In genomic region chr7:15015545-15016314, GRCh38 we compare ENCODE assay signal across 8 cellular contexts.
DNase-seq lines count a peak whose midpoint lies in the region; ATAC-seq and TF ChIP-seq lines count a peak whose summit lies in the region.

No MANE protein-coding gene starts in this region.

- no peaks in the 10 kb centered on the region for H3K27me3 ChIP-seq in neural cell (ENCODE audit: insufficient read depth, low read depth, low read length)

- H3K4me2 ChIP-seq in neural cell (ENCODE audit: low read length), result peak overlapping the region; percentile 2

- CTCF ChIA-PET in activated CD4-positive, alpha-beta memory T cell treated with anti-CD3 and anti-CD28 coated beads, Interleukin-2, amount 10 ng/mL, durations not matched to agents 7 days and 5 days (lab: Charles Lee), result interaction anchor here (0.7 to 1.6 kb wide), 6 partner anchors 8 to 316 kb away, joined by 3 to 6 read pairs (median 4); no protein-coding TSS in a partner anchor

- no peaks in the 10 kb centered on the region for H3F3A ChIP-seq in neural cell (ENCODE audit: insufficient read depth, low read length, poor library complexity, severe bottlenecking)

- H3K4me1 Mint-ChIP-seq in activated CD4-positive, alpha-beta memory T cell treated with anti-CD3 and anti-CD28 coated beads, Interleukin-2, amount 10 ng/mL, durations not matched to agents 7 days and 5 days, result no peaks in the 10 kb centered on the region

- no peaks in the 10 kb centered on the region for H3K79me2 ChIP-seq in neural cell (replicated peaks; ENCODE audit: insufficient read depth, low read length)

- DNase-seq in Ammon's horn (ENCODE audit: low spot score), result peak; percentile 72
- peak; percentile 89 for DNase-seq in NCI-H1417 treated with DMSO at 0.1 percent for 48 hours (lab: John Stamatoyannopoulos, UW)
- peak; percentile 46 for DNase-seq in SKM-1 (lab: John Stamatoyannopoulos, UW; ENCODE audit: unreplicated experiment)
- DNase-seq in fibroblast of gingiva (ENCODE audit: low read depth), result peak; percentile 43
- DNase-seq in activated CD4-positive, alpha-beta memory T cell treated with anti-CD3 and anti-CD28 coated beads, Interleukin-2, amount 10 ng/mL, durations not matched to agents 7 days and 5 days, result no peak

- POLR2A ChIA-PET in activated CD4-positive, alpha-beta memory T cell treated with anti-CD3 and anti-CD28 coated beads, Interleukin-2, amount 10 ng/mL, durations not matched to agents 7 days and 5 days (lab: Charles Lee), result no interaction called here

- no peaks in the 10 kb centered on the region for H3K36me3 Mint-ChIP-seq in activated CD4-positive, alpha-beta memory T cell treated with anti-CD3 and anti-CD28 coated beads, Interleukin-2, amount 10 ng/mL, durations not matched to agents 7 days and 5 days (ENCODE audit: low read depth)

- H3K9ac ChIP-seq in neural cell (ENCODE audit: low read length), result no peak overlapping the region

- no peaks in the 10 kb centered on the region for H3K27me3 Mint-ChIP-seq in activated CD4-positive, alpha-beta memory T cell treated with anti-CD3 and anti-CD28 coated beads, Interleukin-2, amount 10 ng/mL, durations not matched to agents 7 days and 5 days

- H3K9me3 ChIP-seq in neural cell (ENCODE audit: low read length), result no peaks in the 10 kb centered on the region

- TF ChIP-seq CTCF in neural cell (IDR thresholded peaks at IDR 0.05; ENCODE audit: poor library complexity, severe bottlenecking), result peak; percentile 86

- peak; percentile 91 for ATAC-seq in GM18858 (IDR thresholded peaks at IDR 0.05; ENCODE audit: unreplicated experiment)
- ATAC-seq in HG02981 (IDR thresholded peaks at IDR 0.05; ENCODE audit: unreplicated experiment), result peak; percentile 97

- no peak overlapping the region for H3K27ac Mint-ChIP-seq in activated CD4-positive, alpha-beta memory T cell treated with anti-CD3 and anti-CD28 coated beads, Interleukin-2, amount 10 ng/mL, durations not matched to agents 7 days and 5 days

- H4K20me1 ChIP-seq in neural cell (ENCODE audit: insufficient read depth), result no peaks in the 10 kb centered on the region

- no peaks in the 10 kb centered on the region for H3K36me3 ChIP-seq in neural cell (ENCODE audit: insufficient read depth, low read length)

- peak overlapping the region; percentile 45 for H3K4me3 ChIP-seq in neural cell (ENCODE audit: low read length)

- H3K9me2 ChIP-seq in neural cell (ENCODE audit: insufficient read depth, low read length), result no peaks in the 10 kb centered on the region

- no peak overlapping the region for H3K27ac ChIP-seq in neural cell (ENCODE audit: low read length)

- no peaks in the 10 kb centered on the region for H3K9me3 Mint-ChIP-seq in activated CD4-positive, alpha-beta memory T cell treated with anti-CD3 and anti-CD28 coated beads, Interleukin-2, amount 10 ng/mL, durations not matched to agents 7 days and 5 days

- TF ChIP-seq EP300 in neural cell (conservative IDR thresholded peaks at IDR 0.05; ENCODE audit: poor library complexity, severe bottlenecking), result no peak

- peak; percentile 86 for TF ChIP-seq RAD21 in neural cell (conservative IDR thresholded peaks at IDR 0.05)

- H2AFZ ChIP-seq in neural cell (ENCODE audit: low read depth, low read length), result no peak overlapping the region

- H3K4me3 Mint-ChIP-seq in activated CD4-positive, alpha-beta memory T cell treated with anti-CD3 and anti-CD28 coated beads, Interleukin-2, amount 10 ng/mL, durations not matched to agents 7 days and 5 days, result no peak overlapping the region

TF ChIP-seq in neural cell, 6 proteins besides CTCF, POLR2A, EP300 and RAD21:
- peak; percentile 92 for TF ChIP-seq SMC3 (conservative IDR thresholded peaks at IDR 0.05; ENCODE audit: poor library complexity)
- TF ChIP-seq MXI1 (conservative IDR thresholded peaks at IDR 0.05; ENCODE audit: poor library complexity, severe bottlenecking), result no peak
